In genomic region chrX:40734956-40735317, GRCh38 we compare ENCODE assay signal across 8 cellular contexts. TPM values are rescaled to one million over a fixed set of nuclear protein-coding genes. Genes with fewer than 3 reads are reported as not detected.
A peak's percentile ranks its signal among the peaks of the same experiment; 100 is the strongest.
DNase-seq lines count a peak whose midpoint lies in the region; TF ChIP-seq lines count a peak whose summit lies in the region.

No MANE protein-coding gene starts in this region.

- peak overlapping the region; percentile 68 for H3K4me3 ChIP-seq in astrocyte of the spinal cord (ENCODE audit: low read depth, low read length)
- H3K4me3 ChIP-seq in kidney epithelial cell (ENCODE audit: low read depth, low read length), result peak overlapping the region; percentile 78

- H3K27me3 ChIP-seq in kidney epithelial cell (ENCODE audit: control insufficient read depth, insufficient read depth, low read length), result no peaks in the 10 kb centered on the region

- in situ Hi-C loops in astrocyte of the spinal cord (cut with HindIII; ENCODE audit: low sequenced_read_pairs), result no loop called here

- no peaks in the 10 kb centered on the region for H3K36me3 ChIP-seq in kidney epithelial cell (ENCODE audit: control insufficient read depth, insufficient read depth, low read length)

- TF ChIP-seq CTCF in astrocyte of the spinal cord (IDR thresholded peaks at IDR 0.05; ENCODE audit: low read depth, low read length), result no peak
- TF ChIP-seq CTCF in kidney epithelial cell (IDR thresholded peaks at IDR 0.05; ENCODE audit: insufficient read depth, low read length, poor library complexity, severe bottlenecking), result no peak

- DNase-seq in NCI-H82 (lab: John Stamatoyannopoulos, UW) (peak; percentile 59), NCI-H82 treated with DMSO at 0.1 percent for 48 hours (lab: John Stamatoyannopoulos, UW; ENCODE audit: unreplicated experiment) (no peak), NCI-H69 (lab: John Stamatoyannopoulos, UW) (peak; percentile 69), astrocyte of the spinal cord (ENCODE audit: low read depth, low spot score) (peak; percentile 22), kidney epithelial cell (ENCODE audit: low read depth) (no peak), NCI-H2196 (lab: John Stamatoyannopoulos, UW; ENCODE audit: unreplicated experiment) (no peak), NCI-H1436 treated with DMSO at 0.1 percent for 48 hours (lab: John Stamatoyannopoulos, UW) (no peak)
- peak; percentile 28 for DNase-seq in stimulated activated CD4-positive, alpha-beta T cell treated with anti-CD3 and anti-CD28 coated beads, Interleukin-4, amount 100 ng/mL, for 1 hour

RNA-seq across cellular contexts. Expression of gene MED14, which starts 0.4 kb away (rescaled TPM):
- 22.1 and 24.6 TPM in 2 replicates for total RNA-seq in kidney epithelial cell

Comparison
In these comparisons a context has a peak if more than half of its experiments do, and no peak if none do; other contexts are left out.
1. DNase-seq: peak in NCI-H82 (single experiment), NCI-H69 (single experiment), astrocyte of the spinal cord (single experiment) and stimulated activated CD4-positive, alpha-beta T cell treated with anti-CD3 and anti-CD28 coated beads, Interleukin-4, amount 100 ng/mL, for 1 hour (single experiment); none in NCI-H82 treated with DMSO at 0.1 percent for 48 hours (single experiment), kidney epithelial cell (single experiment), NCI-H2196 (single experiment) and NCI-H1436 treated with DMSO at 0.1 percent for 48 hours (single experiment).